23 cellular contexts compared by ENCODE assay signal in genomic region chr10:36886303-36886891, GRCh38.
"Had no signal": no experiment of that assay in that cellular context is flagged by ENCODE, and none has a peak within 500 bp of the region (broad histone marks: within the 10 kb centered on the region; RNA-seq: fewer than 3 reads in every experiment).

No MANE protein-coding gene starts in this region.

- H3K36me3 ChIP-seq: neural progenitor cell, ovary, stomach, tibial artery, upper lobe of right lung had no signal

- H3K4me3 ChIP-seq: lung, neural progenitor cell, ovary, skin epidermis, stomach, testis, tibial artery, upper lobe of right lung had no signal

- ATAC-seq: natural killer cell, upper lobe of right lung had no signal

- DNase-seq: head of caudate nucleus; hypothalamus; immature natural killer cell; kidney; mesendoderm; naive B cell; natural killer cell; nephron progenitor cell; ovary; right cardiac atrium; stimulated activated CD4-positive, alpha-beta T cell treated with anti-CD3 and anti-CD28 coated beads, Interleukin-12 subunit alpha, Interleukin-12 subunit beta, amount 100 ng/mL, for 4 hours; stimulated activated CD4-positive, alpha-beta T cell treated with anti-CD3 and anti-CD28 coated beads, Interleukin-15, amount 100 ng/mL, for 24 hours; stimulated activated CD4-positive, alpha-beta T cell treated with anti-CD3 and anti-CD28 coated beads, Interleukin-2, amount 100 ng/mL, for 24 hours; stimulated activated CD4-positive, alpha-beta T cell treated with anti-CD3 and anti-CD28 coated beads, Interleukin-4, amount 100 ng/mL, for 1 hour; stimulated activated naive CD4-positive, alpha-beta T cell; stomach; testis; tibial artery; trophoblast cell; upper lobe of right lung had no signal

- H3K9me3 ChIP-seq: ovary, stomach, testis, tibial artery, upper lobe of right lung had no signal

- H3K4me1 ChIP-seq: neural progenitor cell, stomach, testis, tibial artery, upper lobe of right lung had no signal

- H3K27ac ChIP-seq: neural progenitor cell, ovary, skin epidermis, stomach, testis, tibial artery, upper lobe of right lung had no signal

- H3K27me3 ChIP-seq: neural progenitor cell, ovary, stomach, testis, tibial artery, upper lobe of right lung had no signal
